8 cellular contexts compared by ENCODE assay signal in genomic region chr22:42856865-42857704, GRCh38. TPM values are rescaled to one million over a fixed set of nuclear protein-coding genes. Genes with fewer than 3 reads are reported as not detected.
DNase-seq lines count a peak whose midpoint lies in the region; ATAC-seq and TF ChIP-seq lines count a peak whose summit lies in the region.

Gene ARFGAP3 (minus strand): TSS chr22:42857273. CDS start chr22:42857182, 91 bp downstream.

- H3K9me3 ChIP-seq in SU-DHL-6 (ENCODE audit: insufficient read depth, low read length) (no peaks in the 10 kb centered on the region), thoracic aorta (no peaks in the 10 kb centered on the region)

- H3K9me3 Mint-ChIP-seq in activated naive CD8-positive, alpha-beta T cell treated with anti-CD3 and anti-CD28 coated beads, Interleukin-2, amount 10 ng/mL, durations not matched to agents 7 days and 5 days = no peaks in the 10 kb centered on the region
- H3K9me3 Mint-ChIP-seq in osteocyte (ENCODE audit: unreplicated experiment) = no peaks in the 10 kb centered on the region

- peak within 1 kb of the TSS; percentile 89 for H3K27ac Mint-ChIP-seq in activated naive CD8-positive, alpha-beta T cell treated with anti-CD3 and anti-CD28 coated beads, Interleukin-2, amount 10 ng/mL, durations not matched to agents 7 days and 5 days
- H3K27ac Mint-ChIP-seq in osteocyte (ENCODE audit: unreplicated experiment) = peak within 1 kb of the TSS; percentile 95

- H3K4me2 ChIP-seq in SU-DHL-6 (ENCODE audit: low read depth, low read length, poor library complexity, severe bottlenecking) = peak within 1 kb of the TSS; percentile 95

- peak within 1 kb of the TSS; percentile 88 for H3K4me3 Mint-ChIP-seq in activated naive CD8-positive, alpha-beta T cell treated with anti-CD3 and anti-CD28 coated beads, Interleukin-2, amount 10 ng/mL, durations not matched to agents 7 days and 5 days
- H3K4me3 Mint-ChIP-seq in osteocyte (ENCODE audit: unreplicated experiment) = peak within 1 kb of the TSS; percentile 90

- peak within 1 kb of the TSS; percentile 70 for H3K4me3 ChIP-seq in SU-DHL-6 (ENCODE audit: insufficient read depth, low read length, poor library complexity, severe bottlenecking)
- peak within 1 kb of the TSS; percentile 78 for H3K4me3 ChIP-seq in thoracic aorta

- no peaks in the 10 kb centered on the region for H4K20me1 ChIP-seq in SU-DHL-6 (ENCODE audit: low read depth, low read length)

- intact Hi-C loops in head of caudate nucleus (cut with DNase I) = loop anchor here (2.0 kb wide), 1 partner anchor 158 kb away; the partner anchor contains the start of gene PACSIN2

- peaks cover 17 to 37% of the 10 kb centered on the region in 2 donors for H3K4me1 ChIP-seq in thoracic aorta (ENCODE audit: control insufficient read depth in 1 of 2, low read depth in 2 of 2)

- H3F3A ChIP-seq in SU-DHL-6 (ENCODE audit: insufficient read depth) = peaks cover 10% of the 10 kb centered on the region; the same call in 1 of the 2 replicates

- peak; percentile 72 for ATAC-seq in HG02623 (IDR thresholded peaks at IDR 0.05; ENCODE audit: unreplicated experiment)
- peak; percentile 86 for ATAC-seq in activated naive CD8-positive, alpha-beta T cell treated with anti-CD3 and anti-CD28 coated beads, Interleukin-2, amount 10 ng/mL, durations not matched to agents 7 days and 5 days (ENCODE audit: low read depth)
- peak; percentile 94 for ATAC-seq in thoracic aorta (ENCODE audit: insufficient number of reproducible peaks, low FRiP score, low read depth)

- H3K4me1 Mint-ChIP-seq in activated naive CD8-positive, alpha-beta T cell treated with anti-CD3 and anti-CD28 coated beads, Interleukin-2, amount 10 ng/mL, durations not matched to agents 7 days and 5 days = peaks cover 4% of the 10 kb centered on the region
- peaks cover 43% of the 10 kb centered on the region for H3K4me1 Mint-ChIP-seq in osteocyte (ENCODE audit: unreplicated experiment)

- POLR2A ChIA-PET in activated naive CD8-positive, alpha-beta T cell treated with anti-CD3 and anti-CD28 coated beads, Interleukin-2, amount 10 ng/mL, durations not matched to agents 7 days and 5 days (lab: Charles Lee) = interaction anchor here (0.6 to 1.5 kb wide), 7 partner anchors 13 to 293 kb away, joined by 4 to 10 read pairs (median 5); partner anchors contain the start of genes CYB5R3 and POLDIP3

- peak within 1 kb of the TSS; percentile 61 for H3K9ac ChIP-seq in SU-DHL-6 (ENCODE audit: low read length)

- no peaks in the 10 kb centered on the region for H3K27me3 Mint-ChIP-seq in activated naive CD8-positive, alpha-beta T cell treated with anti-CD3 and anti-CD28 coated beads, Interleukin-2, amount 10 ng/mL, durations not matched to agents 7 days and 5 days
- no peaks in the 10 kb centered on the region for H3K27me3 Mint-ChIP-seq in osteocyte (ENCODE audit: unreplicated experiment)

- no peaks in the 10 kb centered on the region for H3K9me2 ChIP-seq in SU-DHL-6 (replicated peaks; ENCODE audit: insufficient read depth, low read length)

- H3K79me2 ChIP-seq in SU-DHL-6 (ENCODE audit: insufficient read depth, low read length) = no peaks in the 10 kb centered on the region

- TF ChIP-seq CTCF in GM10266 (IDR thresholded peaks at IDR 0.05; ENCODE audit: control insufficient read depth, insufficient read depth, low read depth, missing control alignments) (no peak), SU-DHL-6 (IDR thresholded peaks at IDR 0.05; ENCODE audit: insufficient read depth, low read length, poor library complexity, severe bottlenecking) (no peak), osteocyte (IDR thresholded peaks at IDR 0.05) (no peak), thoracic aorta (IDR thresholded peaks at IDR 0.05) (no peak)

- DNase-seq in GM10266 (ENCODE audit: extremely low spot score) (peak; percentile 100), NCI-H1105 treated with DMSO at 0.1 percent for 48 hours (lab: John Stamatoyannopoulos, UW) (peak; percentile 86), head of caudate nucleus (peak; percentile 77 to 98 (median 95)), osteocyte (ENCODE audit: extremely low spot score, unreplicated experiment) (peak; percentile 99), thoracic aorta (ENCODE audit: low spot score) (peak; percentile 56)
- peak; percentile 99 for DNase-seq in activated naive CD8-positive, alpha-beta T cell treated with anti-CD3 and anti-CD28 coated beads, Interleukin-2, amount 10 ng/mL, durations not matched to agents 7 days and 5 days

- H2AFZ ChIP-seq in SU-DHL-6 (ENCODE audit: low read depth, low read length, severe bottlenecking) = peak within 1 kb of the TSS; percentile 76

- no peaks in the 10 kb centered on the region for H3K36me3 ChIP-seq in SU-DHL-6 (ENCODE audit: low read length)
- H3K36me3 ChIP-seq in thoracic aorta = no peaks in the 10 kb centered on the region

- peaks cover 4% of the 10 kb centered on the region for H3K36me3 Mint-ChIP-seq in activated naive CD8-positive, alpha-beta T cell treated with anti-CD3 and anti-CD28 coated beads, Interleukin-2, amount 10 ng/mL, durations not matched to agents 7 days and 5 days
- peaks cover 2% of the 10 kb centered on the region for H3K36me3 Mint-ChIP-seq in osteocyte (ENCODE audit: unreplicated experiment)

- no peaks in the 10 kb centered on the region for H3K27me3 ChIP-seq in SU-DHL-6 (ENCODE audit: low read length)
- no peaks in the 10 kb centered on the region for H3K27me3 ChIP-seq in thoracic aorta (replicated peaks; ENCODE audit: insufficient read depth)

- H3K27ac ChIP-seq in SU-DHL-6 (ENCODE audit: low read depth, low read length) (no peak within 1 kb of the TSS), thoracic aorta (peak within 1 kb of the TSS; percentile 83 to 97)

RNA-seq across cellular contexts. Expression of gene ARFGAP3, which starts in this region (rescaled TPM):
- 10 to 100 TPM; 34.5 to 38.0 TPM for total RNA-seq in activated naive CD8-positive, alpha-beta T cell treated with anti-CD3 and anti-CD28 coated beads, Interleukin-2, amount 10 ng/mL, durations not matched to agents 7 days and 5 days
- 59.1 and 61.0 TPM in 2 replicates for total RNA-seq in osteocyte
- total RNA-seq in thoracic aorta = 10 to 100 TPM; 52.9 to 68.9 TPM
